7 cellular contexts compared by ENCODE assay signal in the genomic region with DNA sequence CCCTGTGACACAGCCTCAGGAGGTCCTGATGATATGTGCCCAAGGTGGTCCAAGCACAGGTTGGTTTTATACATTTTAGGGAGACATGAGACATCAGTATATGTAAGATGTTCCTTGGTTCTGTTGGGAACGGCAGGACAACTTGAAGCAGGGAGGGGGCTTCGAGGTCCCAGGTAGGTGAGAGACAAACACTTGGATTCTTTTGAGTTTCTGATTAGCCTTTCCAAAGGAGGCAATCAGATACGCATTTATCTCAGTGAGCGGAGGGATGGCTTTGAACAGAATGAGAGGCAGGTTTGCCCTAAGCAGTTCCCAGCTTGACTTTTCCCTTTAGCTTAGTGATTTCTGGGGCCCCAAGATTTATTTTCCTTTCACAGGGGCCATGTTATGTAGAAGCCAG. TPM values are rescaled to one million over a fixed set of nuclear protein-coding genes. Genes with fewer than 3 reads are reported as not detected.
DNase-seq lines count a peak whose midpoint lies in the region; ATAC-seq and TF ChIP-seq lines count a peak whose summit lies in the region.
"Not testable (repeated sequence)": the region's sequence is repeated elsewhere in the genome, so short reads cannot be mapped to it uniquely, and the experiment has no call there.

No MANE protein-coding gene starts in this region.

- not testable (repeated sequence) for H3K27me3 Mint-ChIP-seq in CD4-positive, alpha-beta T cell; T-helper 17 cell; activated T-cell treated with anti-CD3 and anti-CD28 coated beads, Interleukin-2, amount 50 U/mL, for 24 hours; activated naive CD4-positive, alpha-beta T cell treated with anti-CD3 and anti-CD28 coated beads, Interleukin-2, amount 50 U/mL, for 24 hours; endothelial cell (ENCODE audit: unreplicated experiment); naive B cell

- H3K27ac Mint-ChIP-seq in CD4-positive, alpha-beta T cell: peak overlapping the region; percentile 88
- H3K27ac Mint-ChIP-seq in T-helper 17 cell: peak overlapping the region; percentile 96
- H3K27ac Mint-ChIP-seq in activated T-cell treated with anti-CD3 and anti-CD28 coated beads, Interleukin-2, amount 50 U/mL, for 24 hours: peak overlapping the region; percentile 53
- peak overlapping the region; percentile 92 for H3K27ac Mint-ChIP-seq in activated naive CD4-positive, alpha-beta T cell treated with anti-CD3 and anti-CD28 coated beads, Interleukin-2, amount 50 U/mL, for 24 hours
- H3K27ac Mint-ChIP-seq in endothelial cell (ENCODE audit: unreplicated experiment): peak overlapping the region; percentile 61
- peak overlapping the region in 5 of 6 donors; percentile 5 to 95 (median 58) for H3K27ac Mint-ChIP-seq in naive B cell

- peak overlapping the region; percentile 12 for H3K4me3 Mint-ChIP-seq in CD4-positive, alpha-beta T cell
- not testable (repeated sequence) for H3K4me3 Mint-ChIP-seq in T-helper 17 cell; activated T-cell treated with anti-CD3 and anti-CD28 coated beads, Interleukin-2, amount 50 U/mL, for 24 hours; endothelial cell (ENCODE audit: unreplicated experiment)
- peak overlapping the region; percentile 26 for H3K4me3 Mint-ChIP-seq in activated naive CD4-positive, alpha-beta T cell treated with anti-CD3 and anti-CD28 coated beads, Interleukin-2, amount 50 U/mL, for 24 hours
- peak overlapping the region in 2 of 8 donors; percentile 18 to 20 for H3K4me3 Mint-ChIP-seq in naive B cell

- H3K9ac ChIP-seq in HUES48 (ENCODE audit: low read depth, low read length): not testable (repeated sequence)

- not testable (repeated sequence) for H3K9me3 Mint-ChIP-seq in CD4-positive, alpha-beta T cell; activated T-cell treated with anti-CD3 and anti-CD28 coated beads, Interleukin-2, amount 50 U/mL, for 24 hours; activated naive CD4-positive, alpha-beta T cell treated with anti-CD3 and anti-CD28 coated beads, Interleukin-2, amount 50 U/mL, for 24 hours; endothelial cell (ENCODE audit: unreplicated experiment); naive B cell

- H3K4me1 Mint-ChIP-seq in CD4-positive, alpha-beta T cell (ENCODE audit: low read depth): peaks cover 59% of the 10 kb centered on the region
- peaks cover 16% of the 10 kb centered on the region for H3K4me1 Mint-ChIP-seq in T-helper 17 cell
- H3K4me1 Mint-ChIP-seq in activated T-cell treated with anti-CD3 and anti-CD28 coated beads, Interleukin-2, amount 50 U/mL, for 24 hours (ENCODE audit: low read depth): peaks cover 53% of the 10 kb centered on the region
- H3K4me1 Mint-ChIP-seq in activated naive CD4-positive, alpha-beta T cell treated with anti-CD3 and anti-CD28 coated beads, Interleukin-2, amount 50 U/mL, for 24 hours: peaks cover 56% of the 10 kb centered on the region
- H3K4me1 Mint-ChIP-seq in endothelial cell (ENCODE audit: unreplicated experiment): peaks cover 41% of the 10 kb centered on the region
- H3K4me1 Mint-ChIP-seq in naive B cell: peaks cover 12 to 22% (median 13%) of the 10 kb centered on the region in 3 donors

- not testable (repeated sequence) for TF ChIP-seq CTCF in CD4-positive, alpha-beta T cell (IDR thresholded peaks at IDR 0.05); endothelial cell (IDR thresholded peaks at IDR 0.05; ENCODE audit: unreplicated experiment)

- not testable (repeated sequence) for H3K27me3 ChIP-seq in CD4-positive, alpha-beta T cell (ENCODE audit: control insufficient read depth, insufficient read depth, low read length); HUES48 (ENCODE audit: control insufficient read depth, insufficient read depth, low read length)

- H3K9me3 ChIP-seq in CD4-positive, alpha-beta T cell (ENCODE audit: control insufficient read depth, low read length); HUES48 (ENCODE audit: control insufficient read depth, insufficient read depth, low read length); T-helper 17 cell (ENCODE audit: control insufficient read depth, low read length, poor library complexity, severe bottlenecking): not testable (repeated sequence)

- CTCF ChIA-PET in CD4-positive, alpha-beta T cell (lab: Charles Lee): interaction anchor here (0.9 to 3.5 kb wide), 4 partner anchors 27 to 85 kb away, joined by 3 to 22 read pairs (median 4); partner anchors contain the start of gene SNAPC5

- H3K36me3 Mint-ChIP-seq in CD4-positive, alpha-beta T cell (ENCODE audit: low read depth): peaks cover 16% of the 10 kb centered on the region
- not testable (repeated sequence) for H3K36me3 Mint-ChIP-seq in T-helper 17 cell (ENCODE audit: low read depth); activated naive CD4-positive, alpha-beta T cell treated with anti-CD3 and anti-CD28 coated beads, Interleukin-2, amount 50 U/mL, for 24 hours; naive B cell
- peaks cover 70% of the 10 kb centered on the region for H3K36me3 Mint-ChIP-seq in activated T-cell treated with anti-CD3 and anti-CD28 coated beads, Interleukin-2, amount 50 U/mL, for 24 hours (ENCODE audit: low read depth)
- H3K36me3 Mint-ChIP-seq in endothelial cell (ENCODE audit: low read depth, unreplicated experiment): peaks cover 23% of the 10 kb centered on the region

- H3K4me3 ChIP-seq in HUES48 (ENCODE audit: low read depth, low read length): not testable (repeated sequence)

- intact Hi-C loops in CD4-positive, alpha-beta T cell (cut with DNase I, micrococcal nuclease): not testable (repeated sequence)

- not testable (repeated sequence) for H3K36me3 ChIP-seq in HUES48 (ENCODE audit: control insufficient read depth, insufficient read depth, low read length)

- not testable (repeated sequence) for ATAC-seq in CD4-positive, alpha-beta T cell (ENCODE audit: poor library complexity); T-helper 17 cell; naive B cell (ENCODE audit: low read depth in 2 of 2)

- H3K27ac ChIP-seq in CD4-positive, alpha-beta T cell (ENCODE audit: low read depth, low read length): not testable (repeated sequence)
- peak overlapping the region; percentile 83 for H3K27ac ChIP-seq in HUES48 (ENCODE audit: low read depth, low read length)

- not testable (repeated sequence) for DNase-seq in CD4-positive, alpha-beta T cell; T-helper 17 cell; activated T-cell treated with anti-CD3 and anti-CD28 coated beads, Interleukin-2, amount 50 U/mL, for 24 hours; endothelial cell (ENCODE audit: low spot score); naive B cell

- POLR2A ChIA-PET in CD4-positive, alpha-beta T cell (lab: Charles Lee): interaction anchor here (1.9 to 5.3 kb wide), 3 partner anchors 12 to 84 kb away, joined by 6 to 37 read pairs (median 27); partner anchors contain the start of genes MAP2K1 and SNAPC5

- H3K4me1 ChIP-seq in HUES48 (ENCODE audit: control insufficient read depth, insufficient read depth, low read length): peaks cover 56% of the 10 kb centered on the region

RNA-seq across cellular contexts. Expression of gene SNAPC5, which starts 26.7 kb away (rescaled TPM):
- 10 to 100 TPM; 23.8 to 24.1 TPM for total RNA-seq in CD4-positive, alpha-beta T cell
- 10 to 100 TPM; 15.1 to 20.5 TPM for total RNA-seq in T-helper 17 cell
- 16.2 TPM for total RNA-seq in endothelial cell (ENCODE audit: unreplicated experiment)
- polyA plus RNA-seq in naive B cell (ENCODE audit: low read depth in 6 of 6): 10 to 100 TPM; 45.0 to 69.6 (median 53.4) TPM

RNA-seq across cellular contexts. Expression of gene RPL4, which starts 33.8 kb away (rescaled TPM):
- total RNA-seq in CD4-positive, alpha-beta T cell: 1,000 to 10,000 TPM; 4,558 to 4,627 TPM
- total RNA-seq in T-helper 17 cell (1,000 to 10,000 TPM; 3,651 to 3,689 TPM), endothelial cell (ENCODE audit: unreplicated experiment) (3,652 TPM)
- 1,000 to 10,000 TPM in 2 of 6 donors, 100 to 1,000 TPM in 4; 642 to 1,068 (median 924) TPM for polyA plus RNA-seq in naive B cell (ENCODE audit: low read depth in 6 of 6)

RNA-seq across cellular contexts. Expression of gene ZWILCH, which starts 34.3 kb away (rescaled TPM):
- 1 to 10 TPM; 6.8 to 7.2 TPM for total RNA-seq in CD4-positive, alpha-beta T cell
- total RNA-seq in T-helper 17 cell (10 to 100 TPM in 1 of 2 donors, 1 to 10 TPM in 1; 5.6 to 10.5 TPM), endothelial cell (ENCODE audit: unreplicated experiment) (19.3 TPM)
- 10 to 100 TPM in 3 of 6 donors, 1 to 10 TPM in 3; 3.9 to 15.9 (median 10.1) TPM for polyA plus RNA-seq in naive B cell (ENCODE audit: low read depth in 6 of 6)
